2 cellular contexts compared by ENCODE assay signal in genomic region chr10:104306897-104307296, GRCh38.
TF ChIP-seq lines count a peak whose summit lies in the region.

No MANE protein-coding gene starts in this region.

TF ChIP-seq in SK-N-SH, 30 proteins besides CTCF, POLR2A, EP300 and RAD21 (continued from another document):
- TF ChIP-seq REST (IDR thresholded peaks at IDR 0.05; ENCODE audit: low read depth, low read length) (no peak), IRF3 (IDR thresholded peaks at IDR 0.05; ENCODE audit: low read depth, low read length) (no peak), FOXJ3 (CRISPR knock-in tag; IDR thresholded peaks at IDR 0.05) (no peak), GATA2 (CRISPR knock-in tag; IDR thresholded peaks at IDR 0.05) (no peak), MEF2A (IDR thresholded peaks at IDR 0.05; ENCODE audit: borderline replicate concordance, low read depth) (no peak), POLR2AphosphoS5 (IDR thresholded peaks at IDR 0.05; ENCODE audit: low read depth, low read length) (no peak), MAX (IDR thresholded peaks at IDR 0.05; ENCODE audit: low read depth) (no peak), RFX5 (IDR thresholded peaks at IDR 0.05; ENCODE audit: low read length) (no peak), SIN3A (IDR thresholded peaks at IDR 0.05; ENCODE audit: borderline replicate concordance, low read depth, low read length) (no peak), USF1 (IDR thresholded peaks at IDR 0.05; ENCODE audit: borderline replicate concordance, low read depth) (no peak), TCF12 (IDR thresholded peaks at IDR 0.05) (no peak)

TF ChIP-seq in SK-N-SH treated with all-trans-retinoic acid at 6 μM for 48 hours, 23 proteins besides CTCF, POLR2A, EP300 and RAD21 (continued from another document):
- TF ChIP-seq TSHZ2 (CRISPR knock-in tag; IDR thresholded peaks at IDR 0.05) (no peak), ZNF8 (CRISPR knock-in tag; IDR thresholded peaks at IDR 0.05) (no peak), ZNF565 (CRISPR knock-in tag; conservative IDR thresholded peaks at IDR 0.05; ENCODE audit: low read depth) (no peak), CSRNP3 (CRISPR knock-in tag; IDR thresholded peaks at IDR 0.05) (no peak), PPARA (CRISPR knock-in tag; IDR thresholded peaks at IDR 0.05; ENCODE audit: borderline replicate concordance) (no peak), ISL1 (CRISPR knock-in tag; IDR thresholded peaks at IDR 0.05) (no peak), CSDC2 (CRISPR knock-in tag; IDR thresholded peaks at IDR 0.05) (no peak), TCF4 (CRISPR knock-in tag; IDR thresholded peaks at IDR 0.05; ENCODE audit: borderline replicate concordance) (no peak), ZFP3 (CRISPR knock-in tag; IDR thresholded peaks at IDR 0.05) (no peak), PATZ1 (CRISPR knock-in tag; IDR thresholded peaks at IDR 0.05; ENCODE audit: borderline replicate concordance) (no peak)
